8 cellular contexts compared by ENCODE assay signal in genomic region chr10:115706482-115707076, GRCh38.
A peak's percentile ranks its signal among the peaks of the same experiment; 100 is the strongest.
DNase-seq lines count a peak whose midpoint lies in the region; ATAC-seq and TF ChIP-seq lines count a peak whose summit lies in the region.

No MANE protein-coding gene starts in this region.

- intact Hi-C loops in heart right ventricle (cut with DNase I), result loop anchor here in 8 of 10 donors (2.0 to 10.0 kb wide), 5 partner anchors 578 to 681 kb away; no protein-coding TSS in a partner anchor
- intact Hi-C loops in right cardiac atrium (cut with DNase I), result loop anchor here in 2 of 4 donors (5.0 to 10.0 kb wide), 3 partner anchors 578 to 681 kb away; no protein-coding TSS in a partner anchor

- H3K9me3 ChIP-seq in heart right ventricle (no peaks in the 10 kb centered on the region), right cardiac atrium (ENCODE audit: control insufficient read depth, low read length) (no peaks in the 10 kb centered on the region), OCI-LY3 (ENCODE audit: insufficient read depth, low read length) (no peaks in the 10 kb centered on the region), tibial nerve (no peaks in the 10 kb centered on the region)

- no peak for ATAC-seq in heart right ventricle
- ATAC-seq in right cardiac atrium, result no peak

- no peak for DNase-seq in heart right ventricle
- DNase-seq in right cardiac atrium, result no peak
- DNase-seq in fibroblast of the conjunctiva (ENCODE audit: low read depth), result peak; percentile 18
- peak in 1 of 2 donors; percentile 12 for DNase-seq in tibial nerve (ENCODE audit: low spot score in 2 of 2)
- no peak for DNase-seq in NCI-H2107 (lab: John Stamatoyannopoulos, UW)
- no peak for DNase-seq in CD1c-positive myeloid dendritic cell (ENCODE audit: extremely low spot score)
- DNase-seq in ecto neural progenitor cell (ENCODE audit: low spot score), result no peak

- H2AFZ ChIP-seq in OCI-LY3 (ENCODE audit: low read depth, low read length), result no peak overlapping the region

- H4K20me1 ChIP-seq in OCI-LY3 (ENCODE audit: insufficient read depth, low read length), result no peaks in the 10 kb centered on the region

- H3K79me2 ChIP-seq in OCI-LY3 (ENCODE audit: low read length), result no peaks in the 10 kb centered on the region

- H3K27me3 ChIP-seq in heart right ventricle, result no peaks in the 10 kb centered on the region
- no peaks in the 10 kb centered on the region for H3K27me3 ChIP-seq in right cardiac atrium (ENCODE audit: control insufficient read depth, insufficient read depth)
- H3K27me3 ChIP-seq in OCI-LY3 (ENCODE audit: low read depth, low read length), result no peaks in the 10 kb centered on the region
- H3K27me3 ChIP-seq in tibial nerve, result no peaks in the 10 kb centered on the region

- no peak overlapping the region for H3K9ac ChIP-seq in OCI-LY3 (ENCODE audit: low read length)

- H3K36me3 ChIP-seq in heart right ventricle (no peaks in the 10 kb centered on the region), OCI-LY3 (replicated peaks; ENCODE audit: low read depth, low read length) (no peaks in the 10 kb centered on the region), tibial nerve (no peaks in the 10 kb centered on the region)

- 48 to 51% methylated on average over 2 of the region's 2 CpGs for WGBS in heart right ventricle, 2 donors
- 37% methylated on average over 2 of the region's 2 CpGs for WGBS in right cardiac atrium
- 50 to 52% methylated on average over 2 of the region's 2 CpGs for WGBS in tibial nerve, 2 donors

- no peak for TF ChIP-seq POLR2A in tibial nerve (IDR thresholded peaks at IDR 0.05)

- H3K4me3 ChIP-seq in heart right ventricle, result no peak overlapping the region
- H3K4me3 ChIP-seq in right cardiac atrium (ENCODE audit: low read length), result no peak overlapping the region
- H3K4me3 ChIP-seq in OCI-LY3 (ENCODE audit: low read length), result no peak overlapping the region
- no peak overlapping the region for H3K4me3 ChIP-seq in tibial nerve

- TF ChIP-seq EP300 in tibial nerve (IDR thresholded peaks at IDR 0.05), result no peak

- peak in 8 of 9 donors; percentile 7 to 58 (median 47) for TF ChIP-seq CTCF in heart right ventricle (IDR thresholded peaks at IDR 0.05)
- peak; percentile 47 for TF ChIP-seq CTCF in OCI-LY3 (IDR thresholded peaks at IDR 0.05; ENCODE audit: low read depth, low read length)
- peak; percentile 27 to 49 (median 37) for TF ChIP-seq CTCF in tibial nerve (IDR thresholded peaks at IDR 0.05)

- no peaks in the 10 kb centered on the region for H3K4me1 ChIP-seq in heart right ventricle
- H3K4me1 ChIP-seq in right cardiac atrium (ENCODE audit: control insufficient read depth, insufficient read depth, low read length), result no peaks in the 10 kb centered on the region
- no peaks in the 10 kb centered on the region for H3K4me1 ChIP-seq in OCI-LY3 (ENCODE audit: low read length)
- no peaks in the 10 kb centered on the region for H3K4me1 ChIP-seq in tibial nerve

- no peak overlapping the region for H3K27ac ChIP-seq in heart right ventricle
- H3K27ac ChIP-seq in right cardiac atrium (ENCODE audit: low read length), result no peak overlapping the region
- H3K27ac ChIP-seq in OCI-LY3 (ENCODE audit: low read length), result no peak overlapping the region
- H3K27ac ChIP-seq in tibial nerve, result no peak overlapping the region

- no peak overlapping the region for H3K4me2 ChIP-seq in OCI-LY3 (ENCODE audit: low read length)
